Comparison of ENCODE assay signal across 20 cellular contexts in genomic region chr3:58205981-58206380, GRCh38. TPM values are rescaled to one million over a fixed set of nuclear protein-coding genes. Genes with fewer than 3 reads are reported as not detected.
DNase-seq lines count a peak whose midpoint lies in the region; ATAC-seq and TF ChIP-seq lines count a peak whose summit lies in the region.
"Had no signal": no experiment of that assay in that cellular context is flagged by ENCODE, and none has a peak within 500 bp of the region (broad histone marks: within the 10 kb centered on the region; RNA-seq: fewer than 3 reads in every experiment).

No MANE protein-coding gene starts in this region.

- H3K4me2 ChIP-seq in PC-9, result peak overlapping the region; percentile 61

- H3K4me1 ChIP-seq in ACC112 (ENCODE audit: control insufficient read depth, insufficient read depth, low read length, unreplicated experiment), result peaks cover 22% of the 10 kb centered on the region
- H3K4me1 ChIP-seq in PC-9 (replicated peaks; ENCODE audit: insufficient read depth), result peaks cover 17% of the 10 kb centered on the region
- peaks cover 0 to 17% (median 6%) of the 10 kb centered on the region in 4 donors for H3K4me1 ChIP-seq in right lobe of liver

- CTCF ChIA-PET in PC-9 (lab: Charles Lee), result no interaction called here

- POLR2A ChIA-PET in PC-9 (lab: Charles Lee; ENCODE audit: unreplicated experiment), result no interaction called here

- 44% methylated on average over 4 of the region's 4 CpGs for WGBS in right lobe of liver (ENCODE audit: insufficient coverage, low coverage, low lambda C conversion rate, missing lambda C conversion rate)

- H3K4me3 ChIP-seq in ACC112 (ENCODE audit: low read depth, low read length), result no peak overlapping the region
- no peak overlapping the region for H3K4me3 ChIP-seq in PC-9
- H3K4me3 ChIP-seq in right lobe of liver, result peak overlapping the region in 1 of 3 donors; percentile 16
- no peak overlapping the region for H3K4me3 ChIP-seq in dorsolateral prefrontal cortex
- no peak overlapping the region for H3K4me3 ChIP-seq in coronary artery
- H3K4me3 ChIP-seq: GM23248 had no signal

- no peaks in the 10 kb centered on the region for H3K79me2 ChIP-seq in ACC112 (ENCODE audit: control insufficient read depth, insufficient read depth, low read length, unreplicated experiment)
- H3K79me2 ChIP-seq in PC-9 (ENCODE audit: low read depth), result no peaks in the 10 kb centered on the region

- H4K20me1 ChIP-seq in PC-9 (ENCODE audit: insufficient read depth), result no peaks in the 10 kb centered on the region

- no peaks in the 10 kb centered on the region for H3K27me3 ChIP-seq in ACC112 (ENCODE audit: insufficient read depth, low read length)
- H3K27me3 ChIP-seq in PC-9 (ENCODE audit: insufficient read depth, low read depth), result no peaks in the 10 kb centered on the region
- no peaks in the 10 kb centered on the region for H3K27me3 ChIP-seq in right lobe of liver
- peaks cover 0 to 3% (median 0%) of the 10 kb centered on the region in 45 donors for H3K27me3 ChIP-seq in dorsolateral prefrontal cortex

- H3K27ac Mint-ChIP-seq in dendritic cell treated with granulocyte-macrophage colony-stimulating factor and Interleukin-4, amounts not matched to agents 40 ng/mL and 50 ng/mL, for 4 days, result peak overlapping the region; percentile 79
- no peak overlapping the region for H3K27ac Mint-ChIP-seq in T-helper 17 cell

- DNase-seq in PC-9 (no peak), right lobe of liver (no peak), mucosa of gallbladder (ENCODE audit: low spot score) (no peak), dorsolateral prefrontal cortex (no peak), T-helper 17 cell (no peak), coronary artery (ENCODE audit: low spot score) (no peak)
- DNase-seq: ACHN, AML-193, COR-L47, NCI-H1105 treated with DMSO at 0.1 percent for 48 hours, NCI-H187 treated with DMSO at 0.1 percent for 48 hours, NCI-H2171, NCI-H446, NCI-H748 treated with DMSO at 0.1 percent for 48 hours had no signal

- no peak overlapping the region for H3K4me3 Mint-ChIP-seq in dendritic cell treated with granulocyte-macrophage colony-stimulating factor and Interleukin-4, amounts not matched to agents 40 ng/mL and 50 ng/mL, for 4 days
- no peak overlapping the region for H3K4me3 Mint-ChIP-seq in T-helper 17 cell

- BruUV-seq in PC-9 (replicated peaks; lab: Mats Ljungman, UMichigan), result TSS peak; percentile 86

- no peak for TF ChIP-seq POLR2A in right lobe of liver (IDR thresholded peaks at IDR 0.05)

- peaks cover 8% of the 10 kb centered on the region for H3K27me3 Mint-ChIP-seq in dendritic cell treated with granulocyte-macrophage colony-stimulating factor and Interleukin-4, amounts not matched to agents 40 ng/mL and 50 ng/mL, for 4 days
- peaks cover 52% of the 10 kb centered on the region for H3K27me3 Mint-ChIP-seq in T-helper 17 cell

- peaks cover 18% of the 10 kb centered on the region for H3F3A ChIP-seq in PC-9 (ENCODE audit: insufficient read depth, low read depth)

- H3K27ac ChIP-seq in ACC112 (ENCODE audit: low read depth, low read length), result peak overlapping the region; percentile 46
- H3K27ac ChIP-seq in PC-9, result peak overlapping the region; percentile 74
- peak overlapping the region; percentile 38 to 71 (median 70) for H3K27ac ChIP-seq in right lobe of liver
- no peak overlapping the region for H3K27ac ChIP-seq in dorsolateral prefrontal cortex
- no peak overlapping the region for H3K27ac ChIP-seq in coronary artery
- H3K27ac ChIP-seq: GM23248, HL-60 had no signal

- H3K9me3 Mint-ChIP-seq in dendritic cell treated with granulocyte-macrophage colony-stimulating factor and Interleukin-4, amounts not matched to agents 40 ng/mL and 50 ng/mL, for 4 days, result peaks cover 6% of the 10 kb centered on the region

- no peaks in the 10 kb centered on the region for H3K36me3 ChIP-seq in ACC112 (ENCODE audit: insufficient read depth, low read length)
- no peaks in the 10 kb centered on the region for H3K36me3 ChIP-seq in PC-9 (ENCODE audit: low read depth)
- H3K36me3 ChIP-seq in right lobe of liver, result no peaks in the 10 kb centered on the region

- peak; percentile 60 to 78 (median 74) for ATAC-seq in right lobe of liver
- no peak for ATAC-seq in T-helper 17 cell
- ATAC-seq: Right ventricle myocardium inferior had no signal

- H3K9me3 ChIP-seq in PC-9 (ENCODE audit: insufficient read depth, low read depth) (no peaks in the 10 kb centered on the region), right lobe of liver (no peaks in the 10 kb centered on the region), T-helper 17 cell (ENCODE audit: control insufficient read depth, low read length, poor library complexity, severe bottlenecking) (no peaks in the 10 kb centered on the region)

- intact Hi-C loops in PC-9 (cut with micrococcal nuclease; ENCODE audit: unreplicated experiment), result loop anchor here (1.0 kb wide), 1 partner anchor 11 kb away; no protein-coding TSS in a partner anchor
- intact Hi-C loops in dendritic cell treated with granulocyte-macrophage colony-stimulating factor and Interleukin-4, amounts not matched to agents 40 ng/mL and 50 ng/mL, for 4 days (cut with micrococcal nuclease), result no loop called here
- intact Hi-C loops in right lobe of liver (cut with DNase I), result no loop called here
- intact Hi-C loops in dorsolateral prefrontal cortex (cut with DNase I), result no loop called here

- H2AFZ ChIP-seq in ACC112 (ENCODE audit: low read length, unreplicated experiment) (no peak overlapping the region), PC-9 (peak overlapping the region; percentile 78; the same call in 1 of the 2 replicates)
- H2AFZ ChIP-seq: GM23248 had no signal

- peaks cover 84% of the 10 kb centered on the region for H3K4me1 Mint-ChIP-seq in dendritic cell treated with granulocyte-macrophage colony-stimulating factor and Interleukin-4, amounts not matched to agents 40 ng/mL and 50 ng/mL, for 4 days (ENCODE audit: low read depth)
- H3K4me1 Mint-ChIP-seq in T-helper 17 cell, result peaks cover 3% of the 10 kb centered on the region

- no peak for TF ChIP-seq CTCF in PC-9 (conservative IDR thresholded peaks at IDR 0.05)
- TF ChIP-seq CTCF in right lobe of liver (IDR thresholded peaks at IDR 0.05), result no peak
- no peak for TF ChIP-seq CTCF in dorsolateral prefrontal cortex (IDR thresholded peaks at IDR 0.05 in 54 of 56, conservative IDR thresholded peaks at IDR 0.05 in 2 of 56; ENCODE audit: low read depth in 1 of 56, partially characterized antibody in 56 of 56)
- TF ChIP-seq CTCF in coronary artery (IDR thresholded peaks at IDR 0.05), result no peak

- H3K36me3 Mint-ChIP-seq in dendritic cell treated with granulocyte-macrophage colony-stimulating factor and Interleukin-4, amounts not matched to agents 40 ng/mL and 50 ng/mL, for 4 days (ENCODE audit: low read depth), result peaks cover 50% of the 10 kb centered on the region
- peaks cover 3% of the 10 kb centered on the region for H3K36me3 Mint-ChIP-seq in T-helper 17 cell (ENCODE audit: low read depth)

- no peaks in the 10 kb centered on the region for H3K9me2 ChIP-seq in PC-9 (ENCODE audit: insufficient read depth)

RNA-seq across cellular contexts. Expression of gene DNASE1L3, which starts 4.8 kb away (rescaled TPM):
- total RNA-seq in PC-9 (2021) (not detected in 2 replicates), right lobe of liver (100 to 1,000 TPM in 1 of 6 experiments, 10 to 100 TPM in 5; 32.9 to 134 (median 61.0) TPM), mucosa of gallbladder (2.3 TPM), dorsolateral prefrontal cortex (1 to 10 TPM in 7 of 120 experiments, under 1 TPM in 5, not detected in 108; 0.23 to 2.8 (median 1.1) TPM), T-helper 17 cell (under 1 TPM in 1 of 2 donors, not detected in 1; 0.65 TPM)
- total RNA-seq: GM23248, LHCN-M2 had no signal

RNA-seq across cellular contexts. Expression of gene ABHD6, which starts 31.6 kb away (rescaled TPM):
- total RNA-seq in PC-9 (2021) (6.5 and 6.7 TPM in 2 replicates), right lobe of liver (10 to 100 TPM; 24.6 to 64.3 (median 52.6) TPM), mucosa of gallbladder (23.4 TPM), dorsolateral prefrontal cortex (10 to 100 TPM; 32.0 to 78.5 (median 50.8) TPM), T-helper 17 cell (1 to 10 TPM; 2.1 to 2.9 TPM)

Comparison
In these comparisons a context has a peak if more than half of its experiments do, and no peak if none do; other contexts are left out.
1. H3K27ac ChIP-seq: peak in ACC112 (single experiment), PC-9 (single experiment) and right lobe of liver (3 of 3); none in dorsolateral prefrontal cortex (0 of 59) and coronary artery (0 of 2).
2. RNA of gene DNASE1L3, which starts 4.8 kb away (total RNA-seq): 32.9 to 134 TPM in right lobe of liver; 2.3 TPM in mucosa of gallbladder (single experiment), 0.65 TPM in T-helper 17 cell, not detected in PC-9 and 0.23 to 2.8 TPM in dorsolateral prefrontal cortex; every median in the first group is over 4 times any median in the second.